In genomic region chr5:72285425-72285821, GRCh38 we compare ENCODE assay signal across 19 cellular contexts. TPM values are rescaled to one million over a fixed set of nuclear protein-coding genes. Genes with fewer than 3 reads are reported as not detected.
A peak's percentile ranks its signal among the peaks of the same experiment; 100 is the strongest.
DNase-seq lines count a peak whose midpoint lies in the region; ATAC-seq and TF ChIP-seq lines count a peak whose summit lies in the region.
"Had no signal": no experiment of that assay in that cellular context is flagged by ENCODE, and none has a peak within 500 bp of the region (broad histone marks: within the 10 kb centered on the region; RNA-seq: fewer than 3 reads in every experiment).

No MANE protein-coding gene starts in this region.

- no peaks in the 10 kb centered on the region for H3K9me3 ChIP-seq in BLaER1
- no peaks in the 10 kb centered on the region for H3K9me3 ChIP-seq in DOHH2 (ENCODE audit: control insufficient read depth, insufficient read depth, low read length)
- no peaks in the 10 kb centered on the region for H3K9me3 ChIP-seq in SK-N-MC (ENCODE audit: low read depth, low read length)
- H3K9me3 ChIP-seq in SJCRH30 (replicated peaks), result no peaks in the 10 kb centered on the region

- no peak for DNase-seq in SK-N-MC (ENCODE audit: low read depth, low spot score)
- DNase-seq in SJCRH30, result no peak
- no peak for DNase-seq in NCI-H446 treated with DMSO at 0.1 percent for 48 hours (lab: John Stamatoyannopoulos, UW)
- DNase-seq: ACHN, GDM1, NCI-H1092 treated with DMSO at 0.1 percent for 48 hours, NCI-H146, NCI-H2029 treated with DMSO at 0.1 percent for 48 hours, NCI-H2171, NCI-H446, NCI-H69 had no signal

- peak overlapping the region; percentile 23 for H3K27ac Mint-ChIP-seq in dendritic cell treated with granulocyte-macrophage colony-stimulating factor and Interleukin-4, amounts not matched to agents 40 ng/mL and 50 ng/mL, for 4 days
- H3K27ac Mint-ChIP-seq: IgD-negative memory B cell had no signal

- H3K27me3 ChIP-seq in BLaER1, result no peaks in the 10 kb centered on the region
- no peaks in the 10 kb centered on the region for H3K27me3 ChIP-seq in DOHH2 (ENCODE audit: control insufficient read depth, low read length)
- H3K27me3 ChIP-seq in SJCRH30, result no peaks in the 10 kb centered on the region

- H3K9ac ChIP-seq in BLaER1 (no peak overlapping the region), SK-N-MC (ENCODE audit: insufficient read length) (no peak overlapping the region)

- H3K4me3 Mint-ChIP-seq in dendritic cell treated with granulocyte-macrophage colony-stimulating factor and Interleukin-4, amounts not matched to agents 40 ng/mL and 50 ng/mL, for 4 days, result no peak overlapping the region
- H3K4me3 Mint-ChIP-seq: CD14-positive monocyte had no signal

- peaks cover 45% of the 10 kb centered on the region for H3K36me3 Mint-ChIP-seq in dendritic cell treated with granulocyte-macrophage colony-stimulating factor and Interleukin-4, amounts not matched to agents 40 ng/mL and 50 ng/mL, for 4 days (ENCODE audit: low read depth)

- peaks cover 50% of the 10 kb centered on the region for H3K36me3 ChIP-seq in BLaER1
- H3K36me3 ChIP-seq in DOHH2 (ENCODE audit: control insufficient read depth, low read length), result peaks cover 89% of the 10 kb centered on the region
- peaks cover 27% of the 10 kb centered on the region for H3K36me3 ChIP-seq in SK-N-MC (ENCODE audit: insufficient read depth, low read length)
- H3K36me3 ChIP-seq in SJCRH30, result peaks cover 13% of the 10 kb centered on the region

- intact Hi-C loops in dendritic cell treated with granulocyte-macrophage colony-stimulating factor and Interleukin-4, amounts not matched to agents 40 ng/mL and 50 ng/mL, for 4 days (cut with micrococcal nuclease), result no loop called here

- no peak overlapping the region for H3K27ac ChIP-seq in BLaER1
- peak overlapping the region; percentile 73 for H3K27ac ChIP-seq in DOHH2 (ENCODE audit: low read depth, low read length)
- H3K27ac ChIP-seq in SK-N-MC, result peak overlapping the region; percentile 100
- H3K27ac ChIP-seq in SJCRH30, result no peak overlapping the region
- H3K27ac ChIP-seq: HL-60 had no signal

- no peaks in the 10 kb centered on the region for H3K9me3 Mint-ChIP-seq in dendritic cell treated with granulocyte-macrophage colony-stimulating factor and Interleukin-4, amounts not matched to agents 40 ng/mL and 50 ng/mL, for 4 days
- H3K9me3 Mint-ChIP-seq: CD14-positive monocyte, IgD-negative memory B cell had no signal

- peaks cover 9% of the 10 kb centered on the region for H3F3A ChIP-seq in DOHH2 (ENCODE audit: control insufficient read depth, insufficient read depth)

- H3K4me1 ChIP-seq in BLaER1 (peaks cover 21% of the 10 kb centered on the region), DOHH2 (ENCODE audit: control insufficient read depth, low read length) (peaks cover 73% of the 10 kb centered on the region), SJCRH30 (no peaks in the 10 kb centered on the region)

- H3K9me2 ChIP-seq in DOHH2 (replicated peaks; ENCODE audit: control insufficient read depth, low read length), result no peaks in the 10 kb centered on the region

- ATAC-seq in HG03457 (IDR thresholded peaks at IDR 0.05; ENCODE audit: unreplicated experiment), result no peak
- ATAC-seq: Right ventricle myocardium inferior had no signal

- no peaks in the 10 kb centered on the region for H3K27me3 Mint-ChIP-seq in dendritic cell treated with granulocyte-macrophage colony-stimulating factor and Interleukin-4, amounts not matched to agents 40 ng/mL and 50 ng/mL, for 4 days
- H3K27me3 Mint-ChIP-seq: IgD-negative memory B cell had no signal

- H3K4me2 ChIP-seq in BLaER1 (peak overlapping the region; percentile 1; the same call in 1 of the 2 replicates), DOHH2 (ENCODE audit: low read length) (peak overlapping the region; percentile 70)

- peaks cover 10% of the 10 kb centered on the region for H3K4me1 Mint-ChIP-seq in dendritic cell treated with granulocyte-macrophage colony-stimulating factor and Interleukin-4, amounts not matched to agents 40 ng/mL and 50 ng/mL, for 4 days (ENCODE audit: low read depth)

- no peak for TF ChIP-seq CTCF in DOHH2 (IDR thresholded peaks at IDR 0.05; ENCODE audit: low read depth, low read length, poor library complexity, severe bottlenecking)

- H4K20me1 ChIP-seq in BLaER1 (no peaks in the 10 kb centered on the region), DOHH2 (ENCODE audit: control insufficient read depth, insufficient read depth, low read depth, low read length) (no peaks in the 10 kb centered on the region)

- peaks cover 52% of the 10 kb centered on the region for H3K79me2 ChIP-seq in DOHH2 (ENCODE audit: control insufficient read depth, low read length)

- H3K4me3 ChIP-seq in BLaER1, result no peak overlapping the region
- peak overlapping the region; percentile 50 for H3K4me3 ChIP-seq in DOHH2 (ENCODE audit: low read length)
- no peak overlapping the region for H3K4me3 ChIP-seq in SK-N-MC
- H3K4me3 ChIP-seq in SJCRH30, result no peak overlapping the region

RNA-seq across cellular contexts. Expression of gene MRPS27, which starts 34.6 kb away (rescaled TPM):
- 98.5 and 105 TPM in 2 replicates for total RNA-seq in SJCRH30 (2014; rRNA removed; shearing (Covaris generic))

RNA-seq across cellular contexts. Expression of gene PTCD2, which starts 34.8 kb away (rescaled TPM):
- total RNA-seq in SJCRH30 (2014; rRNA removed; shearing (Covaris generic)), result 12.7 and 13.4 TPM in 2 replicates

Comparison
In these comparisons a context has a peak if more than half of its experiments do, and no peak if none do; other contexts are left out.
1. H3K27ac ChIP-seq: peak in DOHH2 (single experiment) and SK-N-MC (single experiment); none in BLaER1 (single experiment) and SJCRH30 (single experiment).